In the genomic region with DNA sequence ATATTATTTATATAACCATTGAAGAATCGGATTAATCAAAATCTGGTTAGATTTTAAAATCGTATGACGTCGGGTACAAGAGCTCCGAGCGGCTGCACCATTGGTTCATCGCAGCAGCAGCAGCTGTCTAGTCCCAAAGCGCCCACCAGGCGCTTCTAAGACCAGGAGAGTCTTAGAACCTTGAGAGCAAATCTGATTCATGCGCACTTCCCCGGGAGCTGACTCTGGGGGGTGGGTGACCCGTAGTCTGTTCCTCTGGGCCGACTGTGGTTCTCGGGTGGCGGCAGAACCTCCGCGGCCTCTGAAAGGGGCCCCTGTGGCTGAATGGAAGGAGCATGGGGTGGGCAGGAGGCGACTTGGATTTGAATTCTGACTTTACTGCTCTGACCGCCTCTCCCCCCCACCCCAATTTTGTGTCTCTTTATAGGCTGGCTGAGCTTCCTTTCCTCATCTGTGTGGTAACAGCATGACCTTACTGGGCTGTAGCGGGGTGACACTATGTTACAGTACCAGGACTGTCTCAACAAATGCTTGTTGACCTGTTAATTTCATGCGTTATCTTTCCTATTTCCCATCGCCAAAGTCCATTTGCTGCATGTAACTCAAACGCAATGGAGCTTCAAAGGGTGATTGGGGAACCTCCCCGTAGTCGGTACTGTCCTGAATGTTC, we compare ENCODE assay signal across 8 cellular contexts.
A peak's percentile ranks its signal among the peaks of the same experiment; 100 is the strongest.
DNase-seq lines count a peak whose midpoint lies in the region; ATAC-seq and TF ChIP-seq lines count a peak whose summit lies in the region.

No MANE protein-coding gene starts in this region.

- CTCF ChIA-PET in T-cell (lab: Charles Lee) = interaction anchor here (0.5 to 6.4 kb wide), 11 partner anchors 12 to 1315 kb away, joined by 3 to 75 read pairs (median 4); a partner anchor contains a TSS

- H3K36me3 Mint-ChIP-seq in T-cell = no peaks in the 10 kb centered on the region

- H4K20me1 ChIP-seq in GM23248 (ENCODE audit: insufficient read depth) (no peaks in the 10 kb centered on the region), smooth muscle cell (ENCODE audit: low read depth) (no peaks in the 10 kb centered on the region)

- H3K27ac ChIP-seq in GM23248 (no peak overlapping the region), smooth muscle cell (ENCODE audit: low read depth) (no peak overlapping the region)

- peaks cover 30 to 39% (median 31%) of the 10 kb centered on the region in 3 donors for H3K4me1 Mint-ChIP-seq in T-cell

- H3K36me3 ChIP-seq in GM23248 (ENCODE audit: low read depth) (no peaks in the 10 kb centered on the region), smooth muscle cell (ENCODE audit: low read depth) (no peaks in the 10 kb centered on the region)

- in situ Hi-C loops in GM23248 (cut with MboI) = no loop called here
- in situ Hi-C loops in KBM-7 (cut with MboI; ENCODE audit: low pct_unique_long_range_greater_than_20kb, low sequenced_read_pairs) = no loop called here

- no peak for DNase-seq in GM23248
- DNase-seq in T-cell = peak in 12 of 34 experiments; percentile 19 to 46 (median 31)
- DNase-seq in foreskin fibroblast = peak in 1 of 2 donors; percentile 49
- no peak for DNase-seq in smooth muscle cell (lab: John Stamatoyannopoulos, UW; ENCODE audit: unreplicated experiment)
- DNase-seq in lower leg skin (ENCODE audit: low spot score in 2 of 2) = no peak
- no peak for DNase-seq in KBM-7
- no peak for DNase-seq in amygdala (lab: John Stamatoyannopoulos, UW)

- H3F3A ChIP-seq in GM23248 (ENCODE audit: insufficient read depth) = peaks cover 17% of the 10 kb centered on the region
- peaks cover 3% of the 10 kb centered on the region for H3F3A ChIP-seq in smooth muscle cell (ENCODE audit: low read depth)

- intact Hi-C loops in lower leg skin (cut with DNase I; ENCODE audit: low total_unique reads) = no loop called here

- ATAC-seq in T-cell (replicated peaks in 1 of 4) = peak in 1 of 4 experiments; percentile 17
- no peak for ATAC-seq in HG02588 (IDR thresholded peaks at IDR 0.05; ENCODE audit: unreplicated experiment)

- no peaks in the 10 kb centered on the region for H3K27me3 Mint-ChIP-seq in T-cell

- H3K27ac Mint-ChIP-seq in T-cell = peak overlapping the region in 1 of 2 donors; percentile 28

- H3K4me1 ChIP-seq in GM23248 (ENCODE audit: insufficient read depth) = peaks cover 15% of the 10 kb centered on the region
- H3K4me1 ChIP-seq in smooth muscle cell (ENCODE audit: low read depth) = peaks cover 22% of the 10 kb centered on the region

- no peaks in the 10 kb centered on the region for H3K27me3 ChIP-seq in GM23248 (replicated peaks; ENCODE audit: insufficient read depth)
- peaks cover 78% of the 10 kb centered on the region for H3K27me3 ChIP-seq in smooth muscle cell (ENCODE audit: low read depth)

- H3K9ac ChIP-seq in GM23248 = no peak overlapping the region
- no peak overlapping the region for H3K9ac ChIP-seq in smooth muscle cell (ENCODE audit: low read depth)

- no peaks in the 10 kb centered on the region for H3K9me3 Mint-ChIP-seq in T-cell

- H3K79me2 ChIP-seq in GM23248 (ENCODE audit: insufficient read depth) (no peaks in the 10 kb centered on the region), smooth muscle cell (ENCODE audit: low read depth) (no peaks in the 10 kb centered on the region)

- H3K4me3 Mint-ChIP-seq in T-cell = peak overlapping the region; percentile 94 to 97 (median 96)

- TF ChIP-seq CTCF in foreskin fibroblast (IDR thresholded peaks at IDR 0.05; ENCODE audit: low read depth, low read length) (no peak), smooth muscle cell (IDR thresholded peaks at IDR 0.05; ENCODE audit: borderline replicate concordance, insufficient read depth, poor library complexity, severe bottlenecking) (no peak), lower leg skin (IDR thresholded peaks at IDR 0.05) (no peak)

- peak overlapping the region; percentile 78 for H3K4me2 ChIP-seq in GM23248 (ENCODE audit: unreplicated experiment)
- peak overlapping the region; percentile 90 for H3K4me2 ChIP-seq in smooth muscle cell

- no peaks in the 10 kb centered on the region for H3K9me2 ChIP-seq in GM23248 (ENCODE audit: insufficient read depth)

- POLR2A ChIA-PET in T-cell (lab: Charles Lee) = interaction anchor here (0.6 to 1.0 kb wide), 7 partner anchors 11 to 1874 kb away, joined by 3 to 7 read pairs (median 4); no protein-coding TSS in a partner anchor

- H2AFZ ChIP-seq in GM23248 (peak overlapping the region; percentile 69), smooth muscle cell (ENCODE audit: low read depth) (no peak overlapping the region)

- H3K4me3 ChIP-seq in GM23248 (peak overlapping the region; percentile 75), foreskin fibroblast (ENCODE audit: low read depth in 1 of 2, low read length in 2 of 2) (peak overlapping the region; percentile 49 to 60), smooth muscle cell (peak overlapping the region; percentile 60), lower leg skin (ENCODE audit: low read depth, poor library complexity, severe bottlenecking) (no peak overlapping the region)

- WGBS in GM23248 (ENCODE audit: low coverage in 1 of 2, low lambda C conversion rate in 2 of 2, missing lambda C conversion rate in 2 of 2), 2 experiments = 65 to 67% methylated on average over 25 of the region's 25 CpGs
- 11% methylated on average over 25 of the region's 25 CpGs for WGBS in smooth muscle cell (ENCODE audit: low lambda C conversion rate)
- 52 to 59% methylated on average over 25 of the region's 25 CpGs for WGBS in lower leg skin, 2 donors

- H3K9me3 ChIP-seq in GM23248 (ENCODE audit: low read depth) (no peaks in the 10 kb centered on the region), smooth muscle cell (replicated peaks; ENCODE audit: low read depth) (no peaks in the 10 kb centered on the region)

- no peak for TF ChIP-seq POLR2A in lower leg skin (IDR thresholded peaks at IDR 0.05)
